ENCODE assay signal across 1 cellular context in the genomic region with DNA sequence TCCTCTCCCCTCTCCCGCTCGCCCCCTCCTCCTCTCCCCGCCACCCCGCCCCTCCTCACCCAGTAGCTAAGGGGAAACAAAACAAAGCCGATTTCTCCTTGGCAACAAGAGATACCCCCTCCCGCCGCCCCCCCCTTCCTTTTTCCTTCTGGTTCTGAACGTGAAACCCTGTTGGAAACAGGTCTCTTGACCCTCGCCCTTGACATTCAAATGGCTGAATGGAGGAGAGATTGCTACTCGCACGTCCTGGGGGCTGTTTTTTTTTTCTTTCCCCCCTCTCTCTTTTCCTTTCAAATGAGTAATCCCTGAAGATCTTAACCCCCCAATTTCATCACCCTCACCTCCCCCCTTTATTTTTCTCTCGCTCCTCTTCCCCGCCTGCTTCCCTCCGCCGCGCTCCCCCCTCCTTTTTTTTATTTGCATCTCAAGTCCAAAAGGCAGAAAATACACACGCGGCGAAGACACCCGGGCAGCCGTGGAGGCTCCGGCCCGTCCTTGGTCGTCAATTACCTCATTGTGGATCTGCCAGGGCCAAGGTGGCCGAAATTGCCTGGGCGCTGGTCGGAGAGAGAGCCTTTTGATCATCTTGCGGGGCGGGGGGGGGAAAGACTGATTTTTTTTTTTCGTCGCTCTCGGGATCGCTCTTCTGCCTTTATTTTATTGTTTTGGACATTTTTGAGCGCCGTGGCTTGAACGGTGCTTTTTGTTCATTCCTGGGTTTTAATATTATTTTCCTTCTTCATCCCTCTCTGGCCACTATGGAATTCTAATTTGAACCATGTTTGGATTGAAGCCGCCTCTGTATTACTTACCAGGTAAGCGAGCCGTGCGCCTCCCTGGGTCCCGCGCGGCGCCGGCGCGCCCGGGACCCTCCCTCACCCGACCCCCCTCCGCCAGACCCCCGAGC.
TF ChIP-seq lines count a peak whose summit lies in the region.

No MANE protein-coding gene starts in this region.

TF ChIP-seq in H1, 55 proteins besides CTCF, POLR2A, EP300 and RAD21 (continued from another document):
- TF ChIP-seq, protein P1, sequence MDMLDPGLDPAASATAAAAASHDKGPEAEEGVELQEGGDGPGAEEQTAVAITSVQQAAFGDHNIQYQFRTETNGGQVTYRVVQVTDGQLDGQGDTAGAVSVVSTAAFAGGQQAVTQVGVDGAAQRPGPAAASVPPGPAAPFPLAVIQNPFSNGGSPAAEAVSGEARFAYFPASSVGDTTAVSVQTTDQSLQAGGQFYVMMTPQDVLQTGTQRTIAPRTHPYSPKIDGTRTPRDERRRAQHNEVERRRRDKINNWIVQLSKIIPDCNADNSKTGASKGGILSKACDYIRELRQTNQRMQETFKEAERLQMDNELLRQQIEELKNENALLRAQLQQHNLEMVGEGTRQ (IDR thresholded peaks at IDR 0.05; ENCODE audit: low read length), result no peak
- TF ChIP-seq SAP30 (IDR thresholded peaks at IDR 0.05; ENCODE audit: insufficient read depth, insufficient replicate concordance, low read length) (no peak), POU5F1 (IDR thresholded peaks at IDR 0.05; ENCODE audit: low read depth, low read length) (no peak), CBX8 (IDR thresholded peaks at IDR 0.05; ENCODE audit: borderline replicate concordance, low read depth, low read length) (no peak)
